17 cellular contexts compared by ENCODE assay signal in the genomic region with DNA sequence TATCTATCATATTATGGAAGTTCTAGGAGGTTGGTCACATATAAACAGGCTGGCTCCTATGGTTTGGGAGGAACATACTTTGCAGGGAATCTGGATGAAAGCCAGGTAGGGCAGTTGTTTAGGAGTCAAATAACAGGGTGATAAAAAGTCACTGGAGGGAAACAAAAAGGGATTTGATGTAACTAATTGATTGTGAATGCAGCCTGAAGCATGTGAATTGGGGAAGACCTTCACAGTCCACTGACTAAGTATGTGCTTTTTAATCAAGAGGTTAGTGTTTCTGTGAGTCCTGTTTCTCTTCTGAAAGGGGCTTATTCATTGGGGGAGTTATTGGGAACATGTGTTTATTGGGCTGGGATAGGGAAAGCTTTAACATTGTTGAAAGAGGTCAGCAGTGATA. TPM values are rescaled to one million over a fixed set of nuclear protein-coding genes. Genes with fewer than 3 reads are reported as not detected.
A peak's percentile ranks its signal among the peaks of the same experiment; 100 is the strongest.
DNase-seq lines count a peak whose midpoint lies in the region; TF ChIP-seq lines count a peak whose summit lies in the region.
"Had no signal": no experiment of that assay in that cellular context is flagged by ENCODE, and none has a peak within 500 bp of the region (broad histone marks: within the 10 kb centered on the region; RNA-seq: fewer than 3 reads in every experiment).

No MANE protein-coding gene starts in this region.

- intact Hi-C loops in A673 (cut with micrococcal nuclease; ENCODE audit: unreplicated experiment): no loop called here

- DNase-seq in A673 (ENCODE audit: low spot score) (peak; percentile 89), HAP-1 (ENCODE audit: low spot score in 2 of 2) (peak; percentile 4 to 16), NCI-H524 (lab: John Stamatoyannopoulos, UW) (peak; percentile 88 to 92), epithelial cell of proximal tubule (ENCODE audit: low read depth) (peak; percentile 49), HFFc6 (no peak)
- no peak for DNase-seq in stimulated activated CD4-positive, alpha-beta T cell treated with anti-CD3 and anti-CD28 coated beads, Interleukin-4, amount 100 ng/mL, for 24 hours
- no peak for DNase-seq in activated CD4-positive, alpha-beta T cell treated with anti-CD3 and anti-CD28 coated beads, Interleukin-2, amount 50 U/mL, for 1 hour
- no peak for DNase-seq in activated CD4-positive, alpha-beta T cell treated with anti-CD3 and anti-CD28 coated beads for 48 hours
- DNase-seq: ACHN; activated effector memory CD4-positive, alpha-beta T cell treated with anti-CD3 and anti-CD28 coated beads, Interleukin-2, amount 50 U/mL, for 16 hours; brain microvascular endothelial cell; Kasumi-1; stimulated activated CD4-positive, alpha-beta T cell treated with anti-CD3 and anti-CD28 coated beads, Interleukin-4, amount 100 ng/mL, for 4 hours; transverse colon had no signal

- H3K36me3 ChIP-seq in A673 (ENCODE audit: insufficient read depth, low read length, poor library complexity, severe bottlenecking): peaks cover 24% of the 10 kb centered on the region
- H3K36me3 ChIP-seq in HAP-1 (replicated peaks): no peaks in the 10 kb centered on the region
- H3K36me3 ChIP-seq: brain microvascular endothelial cell, neutrophil, transverse colon had no signal

- POLR2A ChIA-PET in A673 (lab: Charles Lee; ENCODE audit: low non-redundant PET): no interaction called here

- no peaks in the 10 kb centered on the region for H3K36me3 Mint-ChIP-seq in HFFc6 (ENCODE audit: low read depth)

- no peak overlapping the region for H3K4me3 Mint-ChIP-seq in HFFc6
- H3K4me3 Mint-ChIP-seq: dendritic cell treated with granulocyte-macrophage colony-stimulating factor and Interleukin-4, amounts not matched to agents 40 ng/mL and 50 ng/mL, for 4 days had no signal

- CTCF ChIA-PET in A673 (lab: Charles Lee): no interaction called here

- no TSS peak for BruUV-seq in A673 (replicated peaks; lab: Mats Ljungman, UMichigan)

- no peak overlapping the region for H3K27ac Mint-ChIP-seq in HFFc6
- H3K27ac Mint-ChIP-seq: dendritic cell treated with granulocyte-macrophage colony-stimulating factor and Interleukin-4, amounts not matched to agents 40 ng/mL and 50 ng/mL, for 4 days had no signal

- H3K9me3 Mint-ChIP-seq in HFFc6: no peaks in the 10 kb centered on the region
- H3K9me3 Mint-ChIP-seq: dendritic cell treated with granulocyte-macrophage colony-stimulating factor and Interleukin-4, amounts not matched to agents 40 ng/mL and 50 ng/mL, for 4 days had no signal

- H3K27me3 ChIP-seq in A673 (replicated peaks; ENCODE audit: insufficient read depth, low read depth, low read length, poor library complexity) (no peaks in the 10 kb centered on the region), HAP-1 (ENCODE audit: low read depth) (no peaks in the 10 kb centered on the region)
- H3K27me3 ChIP-seq: brain microvascular endothelial cell, transverse colon had no signal

- no peaks in the 10 kb centered on the region for H3K9me3 ChIP-seq in A673 (ENCODE audit: low read depth, low read length, poor library complexity, severe bottlenecking)
- no peaks in the 10 kb centered on the region for H3K9me3 ChIP-seq in HAP-1
- H3K9me3 ChIP-seq: neutrophil, transverse colon had no signal

- H3K4me1 Mint-ChIP-seq in HFFc6 (ENCODE audit: low read depth): peaks cover 14% of the 10 kb centered on the region

- H3K27ac ChIP-seq in A673 (ENCODE audit: low read depth, low read length, poor library complexity, severe bottlenecking): peak overlapping the region; percentile 74
- H3K27ac ChIP-seq: brain microvascular endothelial cell, neutrophil, transverse colon, VCaP had no signal

- H3K4me3 ChIP-seq in A673 (ENCODE audit: low read depth, low read length, poor library complexity, severe bottlenecking): no peak overlapping the region
- no peak overlapping the region for H3K4me3 ChIP-seq in HAP-1
- H3K4me3 ChIP-seq in epithelial cell of proximal tubule (ENCODE audit: low read depth, low read length): no peak overlapping the region
- H3K4me3 ChIP-seq: transverse colon had no signal

- in situ Hi-C loops in HAP-1 (cut with MboI; ENCODE audit: low sequenced_read_pairs): no loop called here

- peaks cover 1% of the 10 kb centered on the region; the same call in 1 of the 2 replicates for H3K27me3 Mint-ChIP-seq in HFFc6 (ENCODE audit: insufficient read depth)
- H3K27me3 Mint-ChIP-seq: dendritic cell treated with granulocyte-macrophage colony-stimulating factor and Interleukin-4, amounts not matched to agents 40 ng/mL and 50 ng/mL, for 4 days had no signal

- H3K4me1 ChIP-seq in A673 (ENCODE audit: insufficient read depth, low read length, poor library complexity, severe bottlenecking) (peaks cover 49% of the 10 kb centered on the region), HAP-1 (no peaks in the 10 kb centered on the region)
- H3K4me1 ChIP-seq: transverse colon had no signal

- TF ChIP-seq CTCF in A673 (conservative IDR thresholded peaks at IDR 0.05; ENCODE audit: low read depth, low read length) (no peak), epithelial cell of proximal tubule (conservative IDR thresholded peaks at IDR 0.05; ENCODE audit: low read depth, low read length) (no peak), HFFc6 (IDR thresholded peaks at IDR 0.05) (no peak)

RNA-seq across cellular contexts. Expression of gene HMCN1, which starts 41.3 kb away (rescaled TPM):
- total RNA-seq in A673 (2021) (134 and 182 TPM in 2 replicates), epithelial cell of proximal tubule (0.07 and 1.6 TPM in 2 replicates)
- total RNA-seq in HFFc6 (2021; fragmentation: NEBNext Ultra II Directional; extraction: Animal tissue kit (Norgen Biotek cat#: 25700)): 1 to 10 TPM; 1.2 to 1.8 (median 1.5) TPM

Comparison
In these comparisons a context has a peak if more than half of its experiments do, and no peak if none do; other contexts are left out.
1. DNase-seq: peak in A673 (single experiment), HAP-1 (2 of 2), NCI-H524 (2 of 2) and epithelial cell of proximal tubule (single experiment); none in stimulated activated CD4-positive, alpha-beta T cell treated with anti-CD3 and anti-CD28 coated beads, Interleukin-4, amount 100 ng/mL, for 24 hours (single experiment), activated CD4-positive, alpha-beta T cell treated with anti-CD3 and anti-CD28 coated beads, Interleukin-2, amount 50 U/mL, for 1 hour (single experiment), HFFc6 (single experiment) and activated CD4-positive, alpha-beta T cell treated with anti-CD3 and anti-CD28 coated beads for 48 hours (single experiment).
2. RNA of gene HMCN1, which starts 41.3 kb away (total RNA-seq): 134 to 182 TPM in A673; 0.07 to 1.6 TPM in epithelial cell of proximal tubule and 1.2 to 1.8 TPM in HFFc6; every median in the first group is over 10 times any median in the second.